ENCODE assay signal across 12 cellular contexts in the genomic region with DNA sequence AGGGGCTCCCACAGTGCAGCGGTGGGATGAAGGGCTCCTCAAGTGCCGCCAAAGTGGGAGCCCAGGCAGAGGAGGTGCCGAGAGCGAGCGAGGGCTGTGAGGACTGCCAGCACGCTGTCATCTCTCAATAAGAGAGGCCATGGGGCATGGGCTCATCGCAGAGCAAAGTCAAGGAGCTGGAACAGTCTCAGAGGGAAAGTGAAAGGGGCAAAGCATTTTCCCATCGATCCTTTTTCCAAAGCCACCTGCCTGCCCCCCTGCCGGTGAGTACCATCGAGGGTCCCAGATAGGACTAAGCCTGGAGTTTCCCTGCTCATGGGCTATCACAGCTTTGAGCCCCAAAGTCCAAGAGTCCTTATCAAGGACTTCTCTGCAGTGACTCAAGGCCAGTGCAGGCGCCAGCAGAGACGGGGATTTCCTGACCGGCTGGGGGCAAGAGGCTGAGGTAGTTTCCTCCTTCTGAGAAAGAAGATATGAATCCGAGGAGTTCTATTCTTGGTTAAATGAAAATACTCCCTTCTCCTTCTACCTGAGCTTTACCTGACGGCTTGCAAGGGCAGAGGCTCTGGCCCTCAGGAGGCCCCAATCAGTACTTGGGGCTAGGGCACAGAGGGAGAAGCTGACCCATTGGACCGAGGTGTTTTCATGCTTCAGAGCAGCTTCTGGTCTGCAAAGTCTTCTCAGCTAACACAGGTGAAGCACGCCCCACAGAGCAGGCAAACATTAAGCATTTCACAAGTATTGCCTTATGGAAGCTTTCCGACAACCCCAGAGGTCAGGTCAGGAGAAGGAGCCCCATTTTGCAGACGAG. TPM values are rescaled to one million over a fixed set of nuclear protein-coding genes. Genes with fewer than 3 reads are reported as not detected.
A peak's percentile ranks its signal among the peaks of the same experiment; 100 is the strongest.
DNase-seq lines count a peak whose midpoint lies in the region; ATAC-seq and TF ChIP-seq lines count a peak whose summit lies in the region.
"Had no signal": no experiment of that assay in that cellular context is flagged by ENCODE, and none has a peak within 500 bp of the region (broad histone marks: within the 10 kb centered on the region; RNA-seq: fewer than 3 reads in every experiment).

No MANE protein-coding gene starts in this region.

- in situ Hi-C loops in gastrocnemius medialis (cut with MboI; ENCODE audit: low sequenced_read_pairs in 4 of 4), result loop anchor here in 2 of 4 donors (10.0 to 25.0 kb wide), 2 partner anchors 60 to 253 kb away; no protein-coding TSS in a partner anchor

- TF ChIP-seq POLR2A in GM19099 (IDR thresholded peaks at IDR 0.05; ENCODE audit: extremely low read depth, insufficient read length, low read depth) (peak; percentile 4), gastrocnemius medialis (IDR thresholded peaks at IDR 0.05) (no peak)

- DNase-seq in ELR (ENCODE audit: low read depth) (peak; percentile 22), RPMI8226 (peak; percentile 28), iris pigment epithelial cell (ENCODE audit: low read depth) (peak; percentile 77), gastrocnemius medialis (no peak), HuH-7.5 (ENCODE audit: low spot score) (no peak), coronary artery (ENCODE audit: low spot score) (no peak)
- DNase-seq in effector CD4-positive, alpha-beta T cell, result no peak
- DNase-seq: DND-41, esophagus squamous epithelium had no signal

- no peak overlapping the region for H3K27ac ChIP-seq in gastrocnemius medialis
- H3K27ac ChIP-seq in coronary artery, result no peak overlapping the region
- H3K27ac ChIP-seq: esophagus squamous epithelium had no signal

- intact Hi-C loops in gastrocnemius medialis (cut with DNase I; ENCODE audit: low total_unique reads), result loop anchor here (10.0 kb wide), 1 partner anchor 240 kb away; no protein-coding TSS in a partner anchor

- no peak overlapping the region for H3K4me3 ChIP-seq in gastrocnemius medialis
- no peak overlapping the region for H3K4me3 ChIP-seq in coronary artery
- H3K4me3 ChIP-seq: esophagus squamous epithelium had no signal

- ATAC-seq in gastrocnemius medialis, result no peak

- no peaks in the 10 kb centered on the region for H3K36me3 ChIP-seq in gastrocnemius medialis
- H3K36me3 ChIP-seq: esophagus squamous epithelium had no signal

- peaks cover 8 to 12% of the 10 kb centered on the region in 2 donors for H3K4me1 ChIP-seq in gastrocnemius medialis

- no peak for TF ChIP-seq CTCF in gastrocnemius medialis (IDR thresholded peaks at IDR 0.05 in 4 of 5, conservative IDR thresholded peaks at IDR 0.05 in 1 of 5)
- no peak for TF ChIP-seq CTCF in coronary artery (IDR thresholded peaks at IDR 0.05)

- H3K27me3 ChIP-seq in gastrocnemius medialis, result no peaks in the 10 kb centered on the region
- H3K27me3 ChIP-seq: esophagus squamous epithelium had no signal

- H3K9me3 ChIP-seq in gastrocnemius medialis, result no peaks in the 10 kb centered on the region
- H3K9me3 ChIP-seq: esophagus squamous epithelium had no signal

RNA-seq across cellular contexts. Expression of gene ETV7, which starts 22.6 kb away (rescaled TPM):
- total RNA-seq in gastrocnemius medialis, result not detected

RNA-seq across cellular contexts. Expression of gene BNIP5, which starts 28.2 kb away (rescaled TPM):
- not detected for total RNA-seq in gastrocnemius medialis
- total RNA-seq: esophagus squamous epithelium; lower leg skin; T-helper 1 cell treated with Interleukin-12 subunit alpha and Interleukin-12 subunit beta and Interleukin-4 antibody, amounts not matched to agents 30 ng/mL and 1 ng/mL, for 36 hours had no signal

Comparison
In these comparisons a context has a peak if more than half of its experiments do, and no peak if none do; other contexts are left out.
1. DNase-seq: peak in ELR (single experiment), RPMI8226 (single experiment) and iris pigment epithelial cell (single experiment); none in gastrocnemius medialis (0 of 2), effector CD4-positive, alpha-beta T cell (single experiment), HuH-7.5 (single experiment) and coronary artery (single experiment).